8 cellular contexts compared by ENCODE assay signal in genomic region chrX:149470960-149471359, GRCh38. TPM values are rescaled to one million over a fixed set of nuclear protein-coding genes. Genes with fewer than 3 reads are reported as not detected.
DNase-seq lines count a peak whose midpoint lies in the region; ATAC-seq and TF ChIP-seq lines count a peak whose summit lies in the region.

No MANE protein-coding gene starts in this region.

- H3K27me3 Mint-ChIP-seq in activated naive CD8-positive, alpha-beta T cell treated with anti-CD3 and anti-CD28 coated beads, Interleukin-2, amount 50 U/mL, for 24 hours, result peaks cover 2% of the 10 kb centered on the region

- H3K36me3 ChIP-seq in left ventricle myocardium inferior, result no peaks in the 10 kb centered on the region

- peak; percentile 84 for ATAC-seq in HG02623 (IDR thresholded peaks at IDR 0.05; ENCODE audit: unreplicated experiment)
- ATAC-seq in activated naive CD8-positive, alpha-beta T cell treated with anti-CD3 and anti-CD28 coated beads, Interleukin-2, amount 50 U/mL, for 24 hours, result peak; percentile 81
- no peak for ATAC-seq in GM21423 (IDR thresholded peaks at IDR 0.05; ENCODE audit: unreplicated experiment)

- peak; percentile 79 for DNase-seq in NCI-H1105 treated with DMSO at 0.1 percent for 48 hours (lab: John Stamatoyannopoulos, UW)
- DNase-seq in SW480 (ENCODE audit: low spot score), result peak; percentile 51
- peak; percentile 69 for DNase-seq in activated naive CD8-positive, alpha-beta T cell treated with anti-CD3 and anti-CD28 coated beads, Interleukin-2, amount 50 U/mL, for 24 hours
- DNase-seq in left ventricle myocardium inferior, result peak; percentile 75
- no peak for DNase-seq in retinal pigment epithelial cell (ENCODE audit: low read depth)

- no peaks in the 10 kb centered on the region for H3K4me1 Mint-ChIP-seq in activated naive CD8-positive, alpha-beta T cell treated with anti-CD3 and anti-CD28 coated beads, Interleukin-2, amount 50 U/mL, for 24 hours

- H3K9me3 Mint-ChIP-seq in activated naive CD8-positive, alpha-beta T cell treated with anti-CD3 and anti-CD28 coated beads, Interleukin-2, amount 50 U/mL, for 24 hours, result no peaks in the 10 kb centered on the region

- TF ChIP-seq CTCF in GM12874 (IDR thresholded peaks at IDR 0.05; ENCODE audit: insufficient read depth, low read depth, low read length), result peak; percentile 81
- TF ChIP-seq CTCF in left ventricle myocardium inferior (IDR thresholded peaks at IDR 0.05; ENCODE audit: borderline replicate concordance), result peak; percentile 87
- peak; percentile 70 for TF ChIP-seq CTCF in retinal pigment epithelial cell (conservative IDR thresholded peaks at IDR 0.05; ENCODE audit: low read depth, low read length)

- H3K4me3 Mint-ChIP-seq in activated naive CD8-positive, alpha-beta T cell treated with anti-CD3 and anti-CD28 coated beads, Interleukin-2, amount 50 U/mL, for 24 hours, result no peak overlapping the region

- intact Hi-C loops in left ventricle myocardium inferior (cut with micrococcal nuclease), result no loop called here

- H3K27ac Mint-ChIP-seq in activated naive CD8-positive, alpha-beta T cell treated with anti-CD3 and anti-CD28 coated beads, Interleukin-2, amount 50 U/mL, for 24 hours, result no peak overlapping the region

- H3K36me3 Mint-ChIP-seq in activated naive CD8-positive, alpha-beta T cell treated with anti-CD3 and anti-CD28 coated beads, Interleukin-2, amount 50 U/mL, for 24 hours (ENCODE audit: low read depth), result no peaks in the 10 kb centered on the region

- H3K27me3 ChIP-seq in left ventricle myocardium inferior (ENCODE audit: low read depth), result no peaks in the 10 kb centered on the region

- no peaks in the 10 kb centered on the region for H3K4me1 ChIP-seq in left ventricle myocardium inferior

- no peak overlapping the region for H3K4me3 ChIP-seq in left ventricle myocardium inferior
- no peak overlapping the region for H3K4me3 ChIP-seq in retinal pigment epithelial cell (ENCODE audit: low read length)

- H3K27ac ChIP-seq in left ventricle myocardium inferior (replicated peaks), result no peak overlapping the region

- H3K9me3 ChIP-seq in left ventricle myocardium inferior (replicated peaks), result no peaks in the 10 kb centered on the region

RNA-seq across cellular contexts. Expression of gene IDS, which starts 34.1 kb away (rescaled TPM):
- 86.3 TPM for total RNA-seq in left ventricle myocardium inferior
